8 cellular contexts compared by ENCODE assay signal in genomic region chr12:56151672-56152131, GRCh38. TPM values are rescaled to one million over a fixed set of nuclear protein-coding genes. Genes with fewer than 3 reads are reported as not detected.
DNase-seq lines count a peak whose midpoint lies in the region; ATAC-seq and TF ChIP-seq lines count a peak whose summit lies in the region.

No MANE protein-coding gene starts in this region.

- H3K4me3 Mint-ChIP-seq in HFFc6 = peak overlapping the region; percentile 97
- H3K4me3 Mint-ChIP-seq in mesothelial cell of epicardium = peak overlapping the region; percentile 93

- H3K4me3 ChIP-seq in colonic mucosa = peak overlapping the region; percentile 42

- H3K4me1 Mint-ChIP-seq in HFFc6 (ENCODE audit: low read depth) (peaks cover 38% of the 10 kb centered on the region), mesothelial cell of epicardium (peaks cover 30% of the 10 kb centered on the region)

- H3K36me3 Mint-ChIP-seq in HFFc6 (ENCODE audit: low read depth) = peaks cover 12% of the 10 kb centered on the region
- peaks cover 11% of the 10 kb centered on the region for H3K36me3 Mint-ChIP-seq in mesothelial cell of epicardium

- peak; percentile 65 for TF ChIP-seq CTCF in GM12873 (IDR thresholded peaks at IDR 0.05; ENCODE audit: insufficient read depth, low read depth, low read length, missing control alignments)
- peak; percentile 74 for TF ChIP-seq CTCF in HFFc6 (IDR thresholded peaks at IDR 0.05)
- peak; percentile 44 for TF ChIP-seq CTCF in colonic mucosa (IDR thresholded peaks at IDR 0.05)
- peak; percentile 56 for TF ChIP-seq CTCF in mesothelial cell of epicardium (IDR thresholded peaks at IDR 0.05; ENCODE audit: unreplicated experiment)

- intact Hi-C loops in colonic mucosa (cut with DNase I) = no loop called here

- no peak for DNase-seq in HFFc6
- peak; percentile 74 for DNase-seq in NCI-H146 treated with DMSO at 0.1 percent for 48 hours (lab: John Stamatoyannopoulos, UW; ENCODE audit: unreplicated experiment)
- DNase-seq in activated CD4-positive, CD25-positive, alpha-beta regulatory T cell treated with anti-CD3 and anti-CD28 coated beads, Interleukin-2, amount 50 U/mL, for 72 hours = peak; percentile 70
- DNase-seq in colonic mucosa = peak; percentile 75
- DNase-seq in mesothelial cell of epicardium (ENCODE audit: low spot score in 2 of 2, unreplicated experiment in 2 of 2) = peak in 1 of 2 experiments; percentile 56
- DNase-seq in stimulated activated CD8-positive, alpha-beta memory T cell treated with anti-CD3 and anti-CD28 coated beads, Interleukin-7, amount 100 ng/mL, for 48 hours (ENCODE audit: extremely low read depth in 1 of 2, low read depth in 1 of 2) = peak; percentile 45 to 51

- H3K9me3 ChIP-seq in colonic mucosa = no peaks in the 10 kb centered on the region

- peak overlapping the region; percentile 70 to 92 for H3K9ac ChIP-seq in colonic mucosa (ENCODE audit: low read depth in 2 of 2, low read length in 2 of 2)

- H3K27ac Mint-ChIP-seq in HFFc6 = peak overlapping the region; percentile 93
- peak overlapping the region; percentile 96 for H3K27ac Mint-ChIP-seq in mesothelial cell of epicardium

- peaks cover 2% of the 10 kb centered on the region for H3K27me3 Mint-ChIP-seq in HFFc6 (ENCODE audit: insufficient read depth)
- H3K27me3 Mint-ChIP-seq in mesothelial cell of epicardium (ENCODE audit: low read depth) = no peaks in the 10 kb centered on the region

- no peak for ATAC-seq in HG03378 (IDR thresholded peaks at IDR 0.05; ENCODE audit: unreplicated experiment)

- no peaks in the 10 kb centered on the region for H3K36me3 ChIP-seq in colonic mucosa

- H3K9me3 Mint-ChIP-seq in HFFc6 (no peaks in the 10 kb centered on the region), mesothelial cell of epicardium (no peaks in the 10 kb centered on the region)

- H3K27me3 ChIP-seq in colonic mucosa = no peaks in the 10 kb centered on the region

- peak overlapping the region; percentile 98 for H3K27ac ChIP-seq in colonic mucosa

- peaks cover 9% of the 10 kb centered on the region for H3K4me1 ChIP-seq in colonic mucosa

RNA-seq across cellular contexts. Expression of gene MYL6B, which starts 0.7 kb away (rescaled TPM):
- total RNA-seq in HFFc6 (2021; fragmentation: NEBNext Ultra II Directional; extraction: Animal tissue kit (Norgen Biotek cat#: 25700)) = 100 to 1,000 TPM in 5 of 6 experiments, 10 to 100 TPM in 1; 84.5 to 119 (median 108) TPM
- total RNA-seq in colonic mucosa (10 to 100 TPM; 18.6 to 19.1 TPM), mesothelial cell of epicardium (150 to 151 TPM (median 150 TPM) in 3 replicates)

RNA-seq across cellular contexts. Expression of gene MYL6, which starts 6.5 kb away (rescaled TPM):
- 1,000 to 10,000 TPM; 2,668 to 3,384 (median 3,141) TPM for total RNA-seq in HFFc6 (2021; fragmentation: NEBNext Ultra II Directional; extraction: Animal tissue kit (Norgen Biotek cat#: 25700))
- 1,000 to 10,000 TPM; 1,641 to 1,922 TPM for total RNA-seq in colonic mucosa
- total RNA-seq in mesothelial cell of epicardium = 800 to 830 TPM (median 827 TPM) in 3 replicates

RNA-seq across cellular contexts. Expression of gene ESYT1, which starts 23.6 kb away (rescaled TPM):
- total RNA-seq in HFFc6 (2021; fragmentation: NEBNext Ultra II Directional; extraction: Animal tissue kit (Norgen Biotek cat#: 25700)) = 100 to 1,000 TPM; 136 to 174 (median 151) TPM
- total RNA-seq in colonic mucosa = 10 to 100 TPM; 63.9 to 72.8 TPM
- 64.7 to 69.4 TPM (median 67.2 TPM) in 3 replicates for total RNA-seq in mesothelial cell of epicardium

RNA-seq across cellular contexts. Expression of gene ZC3H10, which starts 33.6 kb away (rescaled TPM):
- 1 to 10 TPM; 3.3 to 4.7 (median 3.8) TPM for total RNA-seq in HFFc6 (2021; fragmentation: NEBNext Ultra II Directional; extraction: Animal tissue kit (Norgen Biotek cat#: 25700))
- total RNA-seq in colonic mucosa (1 to 10 TPM; 3.5 to 6.1 TPM), mesothelial cell of epicardium (7.8 to 9.2 TPM (median 8.0 TPM) in 3 replicates)

RNA-seq across cellular contexts. Expression of gene RPL41, which starts 35.3 kb away (rescaled TPM):
- 1,000 to 10,000 TPM; 2,722 to 3,464 (median 3,292) TPM for total RNA-seq in HFFc6 (2021; fragmentation: NEBNext Ultra II Directional; extraction: Animal tissue kit (Norgen Biotek cat#: 25700))
- total RNA-seq in colonic mucosa (1,000 to 10,000 TPM; 3,248 to 3,669 TPM), mesothelial cell of epicardium (3,814 to 4,057 TPM (median 4,017 TPM) in 3 replicates)
